ENCODE assay signal across 9 cellular contexts in genomic region chrX:2412131-2412530, GRCh38.
"Had no signal": no experiment of that assay in that cellular context is flagged by ENCODE, and none has a peak within 500 bp of the region (broad histone marks: within the 10 kb centered on the region; RNA-seq: fewer than 3 reads in every experiment).

No MANE protein-coding gene starts in this region.

- H2AFZ ChIP-seq: GM23338 had no signal

- H3K9me3 ChIP-seq: HAP-1 had no signal

- ATAC-seq: GM23338, HCT116, HepG2, K562 had no signal

- H3K4me2 ChIP-seq: GM23338 had no signal

- H3K4me1 ChIP-seq: HAP-1 had no signal

- H3K4me3 ChIP-seq: GM23338, HAP-1, K562 had no signal

- DNase-seq: H7, HFFc6, KG1 had no signal

- H3K27ac ChIP-seq: HL-60 had no signal

- FAIRE-seq: HepG2, K562 had no signal
